Comparison of ENCODE assay signal across 19 cellular contexts in genomic region chr5:133466551-133467324, GRCh38.
DNase-seq lines count a peak whose midpoint lies in the region; ATAC-seq, FAIRE-seq and TF ChIP-seq lines count a peak whose summit lies in the region.
"Had no signal": no experiment of that assay in that cellular context is flagged by ENCODE, and none has a peak within 500 bp of the region (broad histone marks: within the 10 kb centered on the region; RNA-seq: fewer than 3 reads in every experiment).

No MANE protein-coding gene starts in this region.

- H2BK12ac ChIP-seq in H9 (ENCODE audit: insufficient read length, low read depth, low read length), result no peak overlapping the region

- no peak for DNase-seq in activated T-cell treated with anti-CD3 and anti-CD28 coated beads, Interleukin-2, amount 50 U/mL, for 72 hours
- DNase-seq in activated T-cell treated with anti-CD3 and anti-CD28 coated beads, Interleukin-2, amount 50 U/mL, for 48 hours, result no peak
- DNase-seq in H9 (no peak), GM12878 (ENCODE audit: low read depth, low spot score) (no peak), COLO829 (ENCODE audit: low spot score) (no peak), T1000 (lab: John Stamatoyannopoulos, UW) (no peak)
- no peak for DNase-seq in stimulated activated effector memory CD8-positive, alpha-beta T cell treated with anti-CD3 and anti-CD28 coated beads, Interleukin-12 subunit alpha, Interleukin-12 subunit beta, amount 100 ng/mL, for 72 hours (ENCODE audit: low spot score in 2 of 2)
- no peak for DNase-seq in stimulated activated CD4-positive, alpha-beta T cell treated with anti-CD3 and anti-CD28 coated beads, Interleukin-12 subunit alpha, Interleukin-12 subunit beta, amount 100 ng/mL, for 4 hours
- DNase-seq: 8988T, C1 segment of cervical spinal cord, DMS53, KG1, MG63, NCI-H1105, NCI-H1694 treated with DMSO at 0.1 percent for 48 hours had no signal

- H2AK5ac ChIP-seq in H9 (ENCODE audit: insufficient read length, low read length), result no peak overlapping the region

- no peak for TF ChIP-seq POLR2A in GM12878 (IDR thresholded peaks at IDR 0.05; ENCODE audit: low read depth, low read length)

- H3K9me3 ChIP-seq in H9 (ENCODE audit: control insufficient read depth, low read depth, low read length) (no peaks in the 10 kb centered on the region), GM12878 (replicated peaks; ENCODE audit: control insufficient read depth, insufficient read depth, low read length) (no peaks in the 10 kb centered on the region)
- H3K9me3 ChIP-seq: Caco-2, MG63 had no signal

- intact Hi-C loops in GM12878 (cut with micrococcal nuclease; ENCODE audit: unreplicated experiment), result no loop called here

- H3K27ac ChIP-seq in H9 (ENCODE audit: insufficient read length, low read depth, low read length), result no peak overlapping the region
- no peak overlapping the region for H3K27ac ChIP-seq in GM12878 (ENCODE audit: control insufficient read depth, insufficient read depth)
- H3K27ac ChIP-seq: HL-60, RWPE1 had no signal

- H4K20me1 ChIP-seq in H9 (ENCODE audit: control insufficient read depth, insufficient read depth, insufficient read length), result no peaks in the 10 kb centered on the region
- H4K20me1 ChIP-seq in GM12878 (ENCODE audit: control insufficient read depth, insufficient read depth), result no peaks in the 10 kb centered on the region; the same call in 1 of the 2 replicates

- H3K36me3 ChIP-seq in GM12878 (ENCODE audit: control insufficient read depth in 2 of 2, insufficient read depth in 2 of 2, low read length in 1 of 2), result no peaks in the 10 kb centered on the region
- H3K36me3 ChIP-seq: MG63 had no signal

- no peak overlapping the region for H4K8ac ChIP-seq in H9 (replicated peaks; ENCODE audit: insufficient read length, low read depth, low read length)

- no peak for FAIRE-seq in GM12878 (lab: Jason Lieb, UNC)

- H3K23me2 ChIP-seq in H9 (ENCODE audit: insufficient read length, low read depth, low read length, poor library complexity, severe bottlenecking), result no peaks in the 10 kb centered on the region

- no peak overlapping the region for H2BK20ac ChIP-seq in H9 (ENCODE audit: low read depth, low read length, poor library complexity, severe bottlenecking)

- TF ChIP-seq CTCF in H9 (conservative IDR thresholded peaks at IDR 0.05) (no peak), GM12878 (IDR thresholded peaks at IDR 0.05 in 2 of 3, conservative IDR thresholded peaks at IDR 0.05 in 1 of 3; ENCODE audit: control insufficient read depth in 2 of 3, extremely low read depth in 1 of 3, insufficient read depth in 1 of 3, low read depth in 3 of 3, low read length in 3 of 3) (no peak)

- BruUV-seq in GM12878 (replicated peaks; lab: Mats Ljungman, UMichigan), result no TSS peak

- peaks cover 10% of the 10 kb centered on the region for H3K27me3 Mint-ChIP-seq in activated T-cell treated with anti-CD3 and anti-CD28 coated beads, Interleukin-2, amount 50 U/mL, for 72 hours (ENCODE audit: low read depth)
- H3K27me3 Mint-ChIP-seq in H9 (ENCODE audit: low read depth), result no peaks in the 10 kb centered on the region

- no peak overlapping the region for H3K4me3 ChIP-seq in GM12878
- H3K4me3 ChIP-seq: MG63 had no signal

- H2BK15ac ChIP-seq in H9 (ENCODE audit: low read depth, low read length), result no peak overlapping the region

- no peak overlapping the region for H4K91ac ChIP-seq in H9 (ENCODE audit: insufficient read length, low read depth, low read length)

- no peaks in the 10 kb centered on the region for H3K79me1 ChIP-seq in H9 (ENCODE audit: insufficient read depth, low read depth, low read length, poor library complexity, severe bottlenecking)

- H3K79me2 ChIP-seq in H9 (ENCODE audit: insufficient read depth, low read length) (no peaks in the 10 kb centered on the region), GM12878 (ENCODE audit: control insufficient read depth, insufficient read depth, low read length) (no peaks in the 10 kb centered on the region)

- no peak overlapping the region for H3K23ac ChIP-seq in H9 (ENCODE audit: insufficient read length, low read depth, low read length)

- peak; percentile 23 to 24 for ATAC-seq in activated T-cell treated with anti-CD3 and anti-CD28 coated beads, Interleukin-2, amount 50 U/mL, for 72 hours (replicated peaks in 1 of 2)
- ATAC-seq in GM12878, result no peak
- ATAC-seq in stimulated activated effector memory CD8-positive, alpha-beta T cell treated with anti-CD3 and anti-CD28 coated beads, Interleukin-12 subunit alpha, Interleukin-12 subunit beta, amount 100 ng/mL, for 72 hours, result peak; percentile 53
- ATAC-seq: HCT116 had no signal

- H3K14ac ChIP-seq in H9 (ENCODE audit: insufficient read depth, low read length), result 0 out of 2 replicates have a peak overlapping the region, but pooled peaks have one; percentile 9

- 100% methylated on average over 2 of the region's 5 CpGs for WGBS in H9 (ENCODE audit: extremely low coverage, insufficient read length, low lambda C conversion rate)
- WGBS in GM12878 (ENCODE audit: insufficient coverage, insufficient replicate concordance, low lambda C conversion rate, missing lambda C conversion rate), result 49% methylated on average over 5 of the region's 5 CpGs

- in situ Hi-C loops in GM12878 (cut with MboI), result no loop called here

- H2BK5ac ChIP-seq in H9 (ENCODE audit: insufficient read length, low read length), result no peak overlapping the region

- H3K27ac Mint-ChIP-seq in activated T-cell treated with anti-CD3 and anti-CD28 coated beads, Interleukin-2, amount 50 U/mL, for 72 hours, result no peak overlapping the region
- H3K27ac Mint-ChIP-seq in H9, result no peak overlapping the region
- no peak overlapping the region for H3K27ac Mint-ChIP-seq in stimulated activated effector memory CD8-positive, alpha-beta T cell treated with anti-CD3 and anti-CD28 coated beads, Interleukin-12 subunit alpha, Interleukin-12 subunit beta, amount 100 ng/mL, for 72 hours

- POLR2A ChIA-PET in GM12878 (lab: Charles Lee), result no interaction called here

- H3K4me3 Mint-ChIP-seq in activated T-cell treated with anti-CD3 and anti-CD28 coated beads, Interleukin-2, amount 50 U/mL, for 72 hours, result no peak overlapping the region
- H3K4me3 Mint-ChIP-seq in H9, result no peak overlapping the region
- no peak overlapping the region for H3K4me3 Mint-ChIP-seq in stimulated activated effector memory CD8-positive, alpha-beta T cell treated with anti-CD3 and anti-CD28 coated beads, Interleukin-12 subunit alpha, Interleukin-12 subunit beta, amount 100 ng/mL, for 72 hours

- TF ChIP-seq EP300 in GM12878 (IDR thresholded peaks at IDR 0.05; ENCODE audit: borderline replicate concordance in 1 of 2, control insufficient read depth in 1 of 2, low read depth in 2 of 2, low read length in 2 of 2), result no peak

- H4K5ac ChIP-seq in H9 (ENCODE audit: insufficient read length, low read depth, low read length), result no peak overlapping the region

- H2BK120ac ChIP-seq in H9 (ENCODE audit: low read depth, low read length, poor library complexity, severe bottlenecking), result no peak overlapping the region

- H3K9ac ChIP-seq in H9 (ENCODE audit: extremely low read depth, insufficient read length, low read length) (no peak overlapping the region), GM12878 (ENCODE audit: control insufficient read depth, insufficient read depth, low read length) (no peak overlapping the region)

- no peaks in the 10 kb centered on the region for H3K36me3 Mint-ChIP-seq in activated T-cell treated with anti-CD3 and anti-CD28 coated beads, Interleukin-2, amount 50 U/mL, for 72 hours (ENCODE audit: insufficient read depth in 2 of 2)
- H3K36me3 Mint-ChIP-seq in H9 (ENCODE audit: insufficient read depth in 1 of 3, low read depth in 3 of 3), result no peaks in the 10 kb centered on the region
- H3K36me3 Mint-ChIP-seq in stimulated activated effector memory CD8-positive, alpha-beta T cell treated with anti-CD3 and anti-CD28 coated beads, Interleukin-12 subunit alpha, Interleukin-12 subunit beta, amount 100 ng/mL, for 72 hours, result no peaks in the 10 kb centered on the region

- SMC1A ChIA-PET in GM12878 (lab: Charles Lee; ENCODE audit: uncharacterized antibody, unreplicated experiment), result no interaction called here

- H3T11ph ChIP-seq in H9 (ENCODE audit: low read length), result no peak overlapping the region

- no peak overlapping the region for H3K18ac ChIP-seq in H9 (ENCODE audit: insufficient read length, low read depth, low read length)

- no peak for TF ChIP-seq RAD21 in GM12878 (IDR thresholded peaks at IDR 0.05; ENCODE audit: insufficient read depth, low read depth, low read length)

- H3K9me3 Mint-ChIP-seq in activated T-cell treated with anti-CD3 and anti-CD28 coated beads, Interleukin-2, amount 50 U/mL, for 72 hours, result no peaks in the 10 kb centered on the region
- H3K9me3 Mint-ChIP-seq in H9, result no peaks in the 10 kb centered on the region
- no peaks in the 10 kb centered on the region for H3K9me3 Mint-ChIP-seq in stimulated activated effector memory CD8-positive, alpha-beta T cell treated with anti-CD3 and anti-CD28 coated beads, Interleukin-12 subunit alpha, Interleukin-12 subunit beta, amount 100 ng/mL, for 72 hours

- H3K4me1 ChIP-seq in H9 (ENCODE audit: insufficient read depth, low read length), result peaks cover 5% of the 10 kb centered on the region; the same call in 1 of the 2 replicates
- H3K4me1 ChIP-seq in GM12878 (ENCODE audit: control insufficient read depth, insufficient read depth, low read length), result no peaks in the 10 kb centered on the region
- H3K4me1 ChIP-seq: Caco-2 had no signal

- no peak overlapping the region for H3K4me2 ChIP-seq in H9 (ENCODE audit: insufficient read depth, insufficient read length, low read length)
- no peak overlapping the region for H3K4me2 ChIP-seq in GM12878 (ENCODE audit: control insufficient read depth, insufficient read depth)

- no peaks in the 10 kb centered on the region for H3K27me3 ChIP-seq in H9 (ENCODE audit: insufficient read depth, low read length)
- no peaks in the 10 kb centered on the region for H3K27me3 ChIP-seq in GM12878 (replicated peaks in 1 of 2; ENCODE audit: control insufficient read depth in 2 of 2, insufficient read depth in 2 of 2, low read length in 1 of 2)

- RAD21 ChIA-PET in GM12878 (lab: Charles Lee; ENCODE audit: unreplicated experiment), result no interaction called here

- CTCF ChIA-PET in GM12878 (lab: Yijun Ruan, JAX), result no interaction called here

- H3K4ac ChIP-seq in H9 (ENCODE audit: low read depth, low read length), result no peak overlapping the region

- H3K4me1 Mint-ChIP-seq in activated T-cell treated with anti-CD3 and anti-CD28 coated beads, Interleukin-2, amount 50 U/mL, for 72 hours (ENCODE audit: low read depth), result no peaks in the 10 kb centered on the region
- H3K4me1 Mint-ChIP-seq in H9, result peaks cover 13 to 19% of the 10 kb centered on the region in 2 experiments
- no peaks in the 10 kb centered on the region for H3K4me1 Mint-ChIP-seq in stimulated activated effector memory CD8-positive, alpha-beta T cell treated with anti-CD3 and anti-CD28 coated beads, Interleukin-12 subunit alpha, Interleukin-12 subunit beta, amount 100 ng/mL, for 72 hours

- H2AFZ ChIP-seq in H9 (ENCODE audit: low read length) (no peak overlapping the region), GM12878 (ENCODE audit: control insufficient read depth, low read depth, low read length) (no peak overlapping the region)

- H3K56ac ChIP-seq in H9 (ENCODE audit: insufficient read length, low read depth, low read length), result no peak overlapping the region

TF ChIP-seq in GM12878, 131 proteins besides CTCF, POLR2A, EP300 and RAD21 (continues in another document):
- no peak for TF ChIP-seq MXI1 (IDR thresholded peaks at IDR 0.05; ENCODE audit: low read depth, low read length)
